ENCODE assay signal across 24 cellular contexts in the genomic region with DNA sequence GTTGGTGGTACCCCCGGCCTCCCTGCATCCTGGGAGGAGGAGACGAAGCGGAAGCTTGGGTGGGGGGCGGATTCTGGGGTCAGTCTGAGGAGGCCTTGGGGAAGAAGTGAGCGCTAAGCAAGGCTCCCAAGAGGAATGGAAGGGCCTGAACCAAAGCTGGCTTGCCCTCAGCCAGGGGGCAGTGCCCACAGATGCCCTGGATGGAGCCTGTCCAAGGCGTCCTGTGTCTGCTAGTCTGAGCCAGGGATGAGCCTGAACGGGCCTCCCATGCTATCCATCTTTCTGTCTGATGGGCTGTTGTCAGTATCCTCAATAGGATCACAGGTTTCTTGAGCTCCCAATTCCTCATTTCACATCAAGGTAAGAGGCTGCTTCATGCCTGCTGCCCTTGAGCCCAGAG.
"Had no signal": no experiment of that assay in that cellular context is flagged by ENCODE, and none has a peak within 500 bp of the region (broad histone marks: within the 10 kb centered on the region; RNA-seq: fewer than 3 reads in every experiment).

No MANE protein-coding gene starts in this region.

- H3K4me3 Mint-ChIP-seq: dendritic cell treated with granulocyte-macrophage colony-stimulating factor and Interleukin-4, amounts not matched to agents 40 ng/mL and 50 ng/mL, for 4 days; immature natural killer cell; natural killer cell; stimulated activated naive CD8-positive, alpha-beta T cell treated with anti-CD3 and anti-CD28 coated beads, Interleukin-15, amount 100 ng/mL, for 72 hours had no signal

- H3K4me3 ChIP-seq: colonic mucosa, esophagus muscularis mucosa, lower lobe of right lung, psoas muscle, skin epidermis, spleen, suprapubic skin, transverse colon, vagina had no signal

- H3K9me3 Mint-ChIP-seq: dendritic cell treated with granulocyte-macrophage colony-stimulating factor and Interleukin-4, amounts not matched to agents 40 ng/mL and 50 ng/mL, for 4 days; immature natural killer cell; natural killer cell; stimulated activated naive CD8-positive, alpha-beta T cell treated with anti-CD3 and anti-CD28 coated beads, Interleukin-15, amount 100 ng/mL, for 72 hours had no signal

- H3K36me3 Mint-ChIP-seq: immature natural killer cell, natural killer cell had no signal

- H3K27me3 ChIP-seq: vagina had no signal

- H3K36me3 ChIP-seq: colonic mucosa, esophagus muscularis mucosa, lower lobe of right lung, spleen, suprapubic skin, transverse colon, vagina had no signal

- H3K4me1 Mint-ChIP-seq: immature natural killer cell, natural killer cell had no signal

- ATAC-seq: foreskin keratinocyte; left ventricle myocardium superior; lower lobe of right lung; natural killer cell; psoas muscle; right cardiac atrium; stimulated activated naive CD8-positive, alpha-beta T cell treated with anti-CD3 and anti-CD28 coated beads, Interleukin-15, amount 100 ng/mL, for 72 hours had no signal

- DNase-seq: colonic mucosa; effector CD8-positive, alpha-beta T cell; foreskin keratinocyte; glutamatergic neuron; hypothalamus; immature natural killer cell; islet precursor cell; kidney glomerular epithelial cell; left ventricle myocardium superior; lower lobe of right lung; natural killer cell; psoas muscle; right cardiac atrium; stimulated activated CD4-positive, alpha-beta T cell treated with anti-CD3 and anti-CD28 coated beads, Interleukin-15, amount 100 ng/mL, for 24 hours; stimulated activated CD4-positive, alpha-beta T cell treated with anti-CD3 and anti-CD28 coated beads, Interleukin-2, amount 100 ng/mL, for 48 hours; stimulated activated naive CD4-positive, alpha-beta T cell; stimulated activated naive CD8-positive, alpha-beta T cell treated with anti-CD3 and anti-CD28 coated beads, Interleukin-15, amount 100 ng/mL, for 72 hours; transverse colon had no signal

- H3K9me3 ChIP-seq: colonic mucosa, esophagus muscularis mucosa, lower lobe of right lung, psoas muscle, spleen, suprapubic skin, transverse colon, vagina had no signal

- H3K4me1 ChIP-seq: colonic mucosa, esophagus muscularis mucosa, foreskin keratinocyte, lower lobe of right lung, psoas muscle, spleen, suprapubic skin, transverse colon, vagina had no signal

- H3K27ac Mint-ChIP-seq: dendritic cell treated with granulocyte-macrophage colony-stimulating factor and Interleukin-4, amounts not matched to agents 40 ng/mL and 50 ng/mL, for 4 days; immature natural killer cell; natural killer cell had no signal

- H3K27ac ChIP-seq: colonic mucosa, esophagus muscularis mucosa, foreskin keratinocyte, lower lobe of right lung, psoas muscle, skin epidermis, spleen, suprapubic skin, transverse colon, vagina had no signal
